Comparison of ENCODE assay signal across 1 cellular context in genomic region chr22:36212896-36213295, GRCh38.
TF ChIP-seq lines count a peak whose summit lies in the region.

No MANE protein-coding gene starts in this region.

TF ChIP-seq in HepG2, 621 proteins besides CTCF, POLR2A, EP300 and RAD21 (continued from another document and continues in another):
- TF ChIP-seq ZNF318 (CRISPR knock-in tag; IDR thresholded peaks at IDR 0.05) (no peak), SALL1 (CRISPR knock-in tag; IDR thresholded peaks at IDR 0.05) (peak; percentile 21; the same call in 1 of the 2 replicates), BRCA1 (CRISPR knock-in tag; IDR thresholded peaks at IDR 0.05) (no peak), CHCHD3 (CRISPR knock-in tag; IDR thresholded peaks at IDR 0.05) (no peak), GTF2F1 (IDR thresholded peaks at IDR 0.05; ENCODE audit: low read length) (no peak), ZNF407 (CRISPR knock-in tag; IDR thresholded peaks at IDR 0.05; ENCODE audit: not compliant biosample characterization) (no peak), ZNF879 (CRISPR knock-in tag; IDR thresholded peaks at IDR 0.05) (no peak), HNF1B (CRISPR knock-in tag; IDR thresholded peaks at IDR 0.05) (no peak), MTERF4 (CRISPR knock-in tag; IDR thresholded peaks at IDR 0.05) (no peak), CCDC6 (CRISPR knock-in tag; IDR thresholded peaks at IDR 0.05) (no peak), SOX6 (IDR thresholded peaks at IDR 0.05) (no peak), SOX6 (CRISPR knock-in tag; IDR thresholded peaks at IDR 0.05) (no peak), ARNT2 (CRISPR knock-in tag; IDR thresholded peaks at IDR 0.05; ENCODE audit: low read depth) (no peak), PHB2 (IDR thresholded peaks at IDR 0.05; ENCODE audit: partially characterized antibody) (no peak), ZNF484 (CRISPR knock-in tag; IDR thresholded peaks at IDR 0.05; ENCODE audit: borderline replicate concordance, low read depth) (no peak), ZNF776 (CRISPR knock-in tag; IDR thresholded peaks at IDR 0.05) (no peak), FOXO1 (CRISPR knock-in tag; IDR thresholded peaks at IDR 0.05) (no peak), RXRA (CRISPR knock-in tag; IDR thresholded peaks at IDR 0.05) (0 out of 2 replicates have a peak, but pooled peaks have one; percentile 19), KAT2B (IDR thresholded peaks at IDR 0.05; ENCODE audit: borderline replicate concordance, low read depth, low read length) (no peak), ZFX (CRISPR knock-in tag; IDR thresholded peaks at IDR 0.05; ENCODE audit: low read depth) (no peak), ZNF230 (CRISPR knock-in tag; IDR thresholded peaks at IDR 0.05) (no peak), LCORL (IDR thresholded peaks at IDR 0.05) (no peak), LCORL (CRISPR knock-in tag; IDR thresholded peaks at IDR 0.05) (peak; percentile 37; the same call in 1 of the 2 replicates), ZNF768 (CRISPR knock-in tag; IDR thresholded peaks at IDR 0.05) (no peak), ZEB1 (IDR thresholded peaks at IDR 0.05; ENCODE audit: insufficient replicate concordance, low read depth) (no peak), ZGPAT (CRISPR knock-in tag; IDR thresholded peaks at IDR 0.05) (no peak), MAX (IDR thresholded peaks at IDR 0.05) (0 out of 2 replicates have a peak, but pooled peaks have one; percentile 19), HOXA3 (CRISPR knock-in tag; IDR thresholded peaks at IDR 0.05) (no peak), ZNF687 (CRISPR knock-in tag; IDR thresholded peaks at IDR 0.05) (0 out of 2 replicates have a peak, but pooled peaks have one; percentile 10), SOX13 (IDR thresholded peaks at IDR 0.05) (no peak), SOX13 (CRISPR knock-in tag; conservative IDR thresholded peaks at IDR 0.05 in 1 of 2, IDR thresholded peaks at IDR 0.05 in 1 of 2) (no peak), ZNF34 (CRISPR knock-in tag; IDR thresholded peaks at IDR 0.05; ENCODE audit: borderline replicate concordance) (no peak), ZNF17 (CRISPR knock-in tag; IDR thresholded peaks at IDR 0.05) (no peak), RBM39 (IDR thresholded peaks at IDR 0.05; ENCODE audit: low read depth, low read length, poor library complexity, severe bottlenecking) (no peak), CBFB (CRISPR knock-in tag; IDR thresholded peaks at IDR 0.05) (no peak), ZNF878 (CRISPR knock-in tag; IDR thresholded peaks at IDR 0.05) (no peak)
